In genomic region chr7:116367171-116367813, GRCh38 we compare ENCODE assay signal across 15 cellular contexts.
"Had no signal": no experiment of that assay in that cellular context is flagged by ENCODE, and none has a peak within 500 bp of the region (broad histone marks: within the 10 kb centered on the region; RNA-seq: fewer than 3 reads in every experiment).

No MANE protein-coding gene starts in this region.

- H3K27me3 ChIP-seq: esophagus muscularis mucosa, transverse colon, vagina had no signal

- H3K36me3 ChIP-seq: esophagus muscularis mucosa, prostate gland, transverse colon, vagina, WERI-Rb-1 had no signal

- H3K4me1 Mint-ChIP-seq: activated CD4-positive, alpha-beta memory T cell treated with anti-CD3 and anti-CD28 coated beads, Interleukin-2, amount 10 ng/mL, durations not matched to agents 7 days and 5 days; activated CD4-positive, alpha-beta T cell treated with anti-CD3 and anti-CD28 coated beads for 36 hours; nephron progenitor cell had no signal

- H3K4me1 ChIP-seq: prostate gland, transverse colon, vagina had no signal

- H3K9me3 ChIP-seq: esophagus muscularis mucosa, prostate gland, transverse colon, vagina had no signal

- H3K4me3 ChIP-seq: esophagus muscularis mucosa, prostate gland, skin epidermis, transverse colon, vagina had no signal

- ATAC-seq: activated CD4-positive, alpha-beta T cell treated with anti-CD3 and anti-CD28 coated beads for 36 hours; activated T-cell treated with anti-CD3 and anti-CD28 coated beads, Interleukin-2, amount 50 U/mL, for 4 hours; right cardiac atrium had no signal

- H3K9me3 Mint-ChIP-seq: activated CD4-positive, alpha-beta memory T cell treated with anti-CD3 and anti-CD28 coated beads, Interleukin-2, amount 10 ng/mL, durations not matched to agents 7 days and 5 days; activated T-cell treated with anti-CD3 and anti-CD28 coated beads, Interleukin-2, amount 50 U/mL, for 4 hours had no signal

- H3K27ac ChIP-seq: esophagus muscularis mucosa, prostate gland, skin epidermis, transverse colon, vagina, WERI-Rb-1 had no signal

- H3K27ac Mint-ChIP-seq: activated CD4-positive, alpha-beta memory T cell treated with anti-CD3 and anti-CD28 coated beads, Interleukin-2, amount 10 ng/mL, durations not matched to agents 7 days and 5 days; activated CD4-positive, alpha-beta T cell treated with anti-CD3 and anti-CD28 coated beads for 36 hours; nephron progenitor cell had no signal

- H3K4me3 Mint-ChIP-seq: activated CD4-positive, alpha-beta memory T cell treated with anti-CD3 and anti-CD28 coated beads, Interleukin-2, amount 10 ng/mL, durations not matched to agents 7 days and 5 days; activated CD4-positive, alpha-beta T cell treated with anti-CD3 and anti-CD28 coated beads for 36 hours; activated T-cell treated with anti-CD3 and anti-CD28 coated beads, Interleukin-2, amount 50 U/mL, for 4 hours; nephron progenitor cell had no signal

- DNase-seq: activated CD4-positive, alpha-beta memory T cell treated with anti-CD3 and anti-CD28 coated beads, Interleukin-2, amount 10 ng/mL, durations not matched to agents 7 days and 5 days; activated CD4-positive, alpha-beta T cell treated with anti-CD3 and anti-CD28 coated beads for 36 hours; activated effector memory CD4-positive, alpha-beta T cell treated with Interleukin-2 at 50 U/mL for 16 hours; activated naive CD4-positive, alpha-beta T cell treated with anti-CD3 and anti-CD28 coated beads, Interleukin-2, amount 50 U/mL, for 16 hours; activated T-cell treated with anti-CD3 and anti-CD28 coated beads, Interleukin-2, amount 50 U/mL, for 4 hours; nephron progenitor cell; right cardiac atrium; stimulated activated CD4-positive, alpha-beta T cell treated with anti-CD3 and anti-CD28 coated beads, Interleukin-4, amount 100 ng/mL, for 24 hours; stimulated activated naive CD4-positive, alpha-beta T cell treated with Interleukin-2 at 50 U/mL for 16 hours; transverse colon; WERI-Rb-1 had no signal
